Comparison of ENCODE assay signal across 1 cellular context in the genomic region with DNA sequence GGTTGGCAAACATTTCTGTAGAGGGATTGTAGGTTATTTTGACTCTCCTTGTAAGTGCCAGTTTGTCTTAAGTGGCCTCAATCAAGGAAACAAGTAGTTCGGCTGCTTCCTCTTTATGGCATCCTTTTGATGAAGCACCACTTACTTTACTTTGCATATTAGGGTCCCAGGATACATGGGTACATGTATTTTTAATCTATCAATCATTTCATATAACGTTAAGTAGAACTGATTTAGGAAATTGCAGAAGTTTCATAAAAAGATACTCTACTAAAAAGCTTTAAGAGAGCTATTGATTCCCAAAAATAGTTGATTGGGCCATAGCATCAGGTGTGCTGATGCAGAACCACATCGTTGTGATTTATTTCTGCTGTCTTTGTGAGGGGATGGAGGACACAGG.
TF ChIP-seq lines count a peak whose summit lies in the region.

No MANE protein-coding gene starts in this region.

TF ChIP-seq in GM12878, 131 proteins besides CTCF, POLR2A, EP300 and RAD21:
- TF ChIP-seq STAT3 (IDR thresholded peaks at IDR 0.05; ENCODE audit: low read depth, low read length) (no peak), RELA (IDR thresholded peaks at IDR 0.05; ENCODE audit: borderline replicate concordance, partially characterized antibody) (no peak), SMARCA5 (IDR thresholded peaks at IDR 0.05) (no peak), ATF7 (IDR thresholded peaks at IDR 0.05; ENCODE audit: low read depth) (no peak), IRF4 (IDR thresholded peaks at IDR 0.05; ENCODE audit: low read depth, low read length) (no peak), MEF2A (IDR thresholded peaks at IDR 0.05; ENCODE audit: insufficient read depth, low read depth, low read length) (no peak), RBBP5 (conservative IDR thresholded peaks at IDR 0.05) (no peak), BCL11A (IDR thresholded peaks at IDR 0.05; ENCODE audit: low read depth, low read length) (no peak), TCF12 (IDR thresholded peaks at IDR 0.05; ENCODE audit: low read depth, low read length) (no peak), YBX1 (IDR thresholded peaks at IDR 0.05) (no peak), CREM (IDR thresholded peaks at IDR 0.05; ENCODE audit: low read depth) (no peak), MYC (IDR thresholded peaks at IDR 0.05; ENCODE audit: insufficient read depth, insufficient read length, insufficient replicate concordance, low read length, severe bottlenecking) (no peak), BMI1 (IDR thresholded peaks at IDR 0.05; ENCODE audit: borderline replicate concordance) (no peak)
- TF ChIP-seq, protein P1, sequence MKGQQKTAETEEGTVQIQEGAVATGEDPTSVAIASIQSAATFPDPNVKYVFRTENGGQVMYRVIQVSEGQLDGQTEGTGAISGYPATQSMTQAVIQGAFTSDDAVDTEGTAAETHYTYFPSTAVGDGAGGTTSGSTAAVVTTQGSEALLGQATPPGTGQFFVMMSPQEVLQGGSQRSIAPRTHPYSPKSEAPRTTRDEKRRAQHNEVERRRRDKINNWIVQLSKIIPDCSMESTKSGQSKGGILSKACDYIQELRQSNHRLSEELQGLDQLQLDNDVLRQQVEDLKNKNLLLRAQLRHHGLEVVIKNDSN (IDR thresholded peaks at IDR 0.05; ENCODE audit: borderline replicate concordance, extremely low read length, insufficient read depth, low read depth, low read length): no peak
- TF ChIP-seq, protein P2, sequence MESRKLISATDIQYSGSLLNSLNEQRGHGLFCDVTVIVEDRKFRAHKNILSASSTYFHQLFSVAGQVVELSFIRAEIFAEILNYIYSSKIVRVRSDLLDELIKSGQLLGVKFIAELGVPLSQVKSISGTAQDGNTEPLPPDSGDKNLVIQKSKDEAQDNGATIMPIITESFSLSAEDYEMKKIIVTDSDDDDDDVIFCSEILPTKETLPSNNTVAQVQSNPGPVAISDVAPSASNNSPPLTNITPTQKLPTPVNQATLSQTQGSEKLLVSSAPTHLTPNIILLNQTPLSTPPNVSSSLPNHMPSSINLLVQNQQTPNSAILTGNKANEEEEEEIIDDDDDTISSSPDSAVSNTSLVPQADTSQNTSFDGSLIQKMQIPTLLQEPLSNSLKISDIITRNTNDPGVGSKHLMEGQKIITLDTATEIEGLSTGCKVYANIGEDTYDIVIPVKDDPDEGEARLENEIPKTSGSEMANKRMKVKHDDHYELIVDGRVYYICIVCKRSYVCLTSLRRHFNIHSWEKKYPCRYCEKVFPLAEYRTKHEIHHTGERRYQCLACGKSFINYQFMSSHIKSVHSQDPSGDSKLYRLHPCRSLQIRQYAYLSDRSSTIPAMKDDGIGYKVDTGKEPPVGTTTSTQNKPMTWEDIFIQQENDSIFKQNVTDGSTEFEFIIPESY (IDR thresholded peaks at IDR 0.05): no peak
- TF ChIP-seq, protein P3, sequence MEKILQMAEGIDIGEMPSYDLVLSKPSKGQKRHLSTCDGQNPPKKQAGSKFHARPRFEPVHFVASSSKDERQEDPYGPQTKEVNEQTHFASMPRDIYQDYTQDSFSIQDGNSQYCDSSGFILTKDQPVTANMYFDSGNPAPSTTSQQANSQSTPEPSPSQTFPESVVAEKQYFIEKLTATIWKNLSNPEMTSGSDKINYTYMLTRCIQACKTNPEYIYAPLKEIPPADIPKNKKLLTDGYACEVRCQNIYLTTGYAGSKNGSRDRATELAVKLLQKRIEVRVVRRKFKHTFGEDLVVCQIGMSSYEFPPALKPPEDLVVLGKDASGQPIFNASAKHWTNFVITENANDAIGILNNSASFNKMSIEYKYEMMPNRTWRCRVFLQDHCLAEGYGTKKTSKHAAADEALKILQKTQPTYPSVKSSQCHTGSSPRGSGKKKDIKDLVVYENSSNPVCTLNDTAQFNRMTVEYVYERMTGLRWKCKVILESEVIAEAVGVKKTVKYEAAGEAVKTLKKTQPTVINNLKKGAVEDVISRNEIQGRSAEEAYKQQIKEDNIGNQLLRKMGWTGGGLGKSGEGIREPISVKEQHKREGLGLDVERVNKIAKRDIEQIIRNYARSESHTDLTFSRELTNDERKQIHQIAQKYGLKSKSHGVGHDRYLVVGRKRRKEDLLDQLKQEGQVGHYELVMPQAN (conservative IDR thresholded peaks at IDR 0.05): no peak
- TF ChIP-seq, protein P4, sequence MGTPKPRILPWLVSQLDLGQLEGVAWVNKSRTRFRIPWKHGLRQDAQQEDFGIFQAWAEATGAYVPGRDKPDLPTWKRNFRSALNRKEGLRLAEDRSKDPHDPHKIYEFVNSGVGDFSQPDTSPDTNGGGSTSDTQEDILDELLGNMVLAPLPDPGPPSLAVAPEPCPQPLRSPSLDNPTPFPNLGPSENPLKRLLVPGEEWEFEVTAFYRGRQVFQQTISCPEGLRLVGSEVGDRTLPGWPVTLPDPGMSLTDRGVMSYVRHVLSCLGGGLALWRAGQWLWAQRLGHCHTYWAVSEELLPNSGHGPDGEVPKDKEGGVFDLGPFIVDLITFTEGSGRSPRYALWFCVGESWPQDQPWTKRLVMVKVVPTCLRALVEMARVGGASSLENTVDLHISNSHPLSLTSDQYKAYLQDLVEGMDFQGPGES (IDR thresholded peaks at IDR 0.05): no peak
- TF ChIP-seq, protein P5, sequence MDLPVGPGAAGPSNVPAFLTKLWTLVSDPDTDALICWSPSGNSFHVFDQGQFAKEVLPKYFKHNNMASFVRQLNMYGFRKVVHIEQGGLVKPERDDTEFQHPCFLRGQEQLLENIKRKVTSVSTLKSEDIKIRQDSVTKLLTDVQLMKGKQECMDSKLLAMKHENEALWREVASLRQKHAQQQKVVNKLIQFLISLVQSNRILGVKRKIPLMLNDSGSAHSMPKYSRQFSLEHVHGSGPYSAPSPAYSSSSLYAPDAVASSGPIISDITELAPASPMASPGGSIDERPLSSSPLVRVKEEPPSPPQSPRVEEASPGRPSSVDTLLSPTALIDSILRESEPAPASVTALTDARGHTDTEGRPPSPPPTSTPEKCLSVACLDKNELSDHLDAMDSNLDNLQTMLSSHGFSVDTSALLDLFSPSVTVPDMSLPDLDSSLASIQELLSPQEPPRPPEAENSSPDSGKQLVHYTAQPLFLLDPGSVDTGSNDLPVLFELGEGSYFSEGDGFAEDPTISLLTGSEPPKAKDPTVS (IDR thresholded peaks at IDR 0.05; ENCODE audit: low read depth, low read length): no peak
